In the genomic region with DNA sequence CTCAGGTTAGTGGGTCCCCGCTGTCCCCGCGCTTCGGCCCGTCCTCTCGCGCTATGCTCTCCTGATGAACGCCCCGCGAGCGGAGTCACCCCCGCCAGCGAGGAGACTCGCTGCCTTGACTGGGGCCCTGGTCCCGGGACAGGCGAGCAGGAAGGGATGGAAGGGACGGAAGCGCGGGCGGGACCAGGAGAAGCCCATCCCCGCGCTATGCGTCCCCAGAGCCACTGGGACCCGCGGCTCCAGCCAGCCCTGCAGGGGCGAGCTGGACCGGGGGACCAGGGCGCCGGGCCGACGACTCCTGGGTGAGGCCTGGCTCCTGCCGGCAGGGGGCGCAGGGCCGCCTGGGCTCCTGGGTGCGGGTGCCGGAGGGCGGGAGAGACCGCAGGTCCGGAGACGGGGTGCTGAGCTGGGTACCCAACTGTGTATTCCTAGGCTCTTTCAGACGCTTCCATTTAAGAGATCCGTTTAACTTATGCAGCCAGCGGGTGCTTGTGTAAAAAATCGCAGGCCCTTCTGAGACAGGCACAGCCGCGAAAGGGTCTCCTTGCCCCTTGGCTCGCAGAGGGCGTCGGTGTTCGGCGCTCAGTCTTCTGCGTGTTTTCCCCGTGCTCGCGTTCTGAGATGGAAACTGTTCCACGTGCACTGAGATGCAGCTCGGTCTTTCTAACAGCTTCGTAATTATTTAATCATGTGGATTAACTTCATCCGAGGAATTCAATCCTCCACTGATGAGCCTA, we compare ENCODE assay signal across 1 cellular context.
TF ChIP-seq lines count a peak whose summit lies in the region.

No MANE protein-coding gene starts in this region.

TF ChIP-seq in GM23338, 12 proteins besides CTCF, POLR2A, EP300 and RAD21 (continued from another document):
- no peak for TF ChIP-seq ZNF462 (CRISPR knock-in tag; IDR thresholded peaks at IDR 0.05)
- TF ChIP-seq, protein P1, sequence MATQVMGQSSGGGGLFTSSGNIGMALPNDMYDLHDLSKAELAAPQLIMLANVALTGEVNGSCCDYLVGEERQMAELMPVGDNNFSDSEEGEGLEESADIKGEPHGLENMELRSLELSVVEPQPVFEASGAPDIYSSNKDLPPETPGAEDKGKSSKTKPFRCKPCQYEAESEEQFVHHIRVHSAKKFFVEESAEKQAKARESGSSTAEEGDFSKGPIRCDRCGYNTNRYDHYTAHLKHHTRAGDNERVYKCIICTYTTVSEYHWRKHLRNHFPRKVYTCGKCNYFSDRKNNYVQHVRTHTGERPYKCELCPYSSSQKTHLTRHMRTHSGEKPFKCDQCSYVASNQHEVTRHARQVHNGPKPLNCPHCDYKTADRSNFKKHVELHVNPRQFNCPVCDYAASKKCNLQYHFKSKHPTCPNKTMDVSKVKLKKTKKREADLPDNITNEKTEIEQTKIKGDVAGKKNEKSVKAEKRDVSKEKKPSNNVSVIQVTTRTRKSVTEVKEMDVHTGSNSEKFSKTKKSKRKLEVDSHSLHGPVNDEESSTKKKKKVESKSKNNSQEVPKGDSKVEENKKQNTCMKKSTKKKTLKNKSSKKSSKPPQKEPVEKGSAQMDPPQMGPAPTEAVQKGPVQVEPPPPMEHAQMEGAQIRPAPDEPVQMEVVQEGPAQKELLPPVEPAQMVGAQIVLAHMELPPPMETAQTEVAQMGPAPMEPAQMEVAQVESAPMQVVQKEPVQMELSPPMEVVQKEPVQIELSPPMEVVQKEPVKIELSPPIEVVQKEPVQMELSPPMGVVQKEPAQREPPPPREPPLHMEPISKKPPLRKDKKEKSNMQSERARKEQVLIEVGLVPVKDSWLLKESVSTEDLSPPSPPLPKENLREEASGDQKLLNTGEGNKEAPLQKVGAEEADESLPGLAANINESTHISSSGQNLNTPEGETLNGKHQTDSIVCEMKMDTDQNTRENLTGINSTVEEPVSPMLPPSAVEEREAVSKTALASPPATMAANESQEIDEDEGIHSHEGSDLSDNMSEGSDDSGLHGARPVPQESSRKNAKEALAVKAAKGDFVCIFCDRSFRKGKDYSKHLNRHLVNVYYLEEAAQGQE (IDR thresholded peaks at IDR 0.05; ENCODE audit: unreplicated experiment) = no peak
- TF ChIP-seq ZNF331 (CRISPR knock-in tag; IDR thresholded peaks at IDR 0.05; ENCODE audit: low read depth) = no peak
- TF ChIP-seq STAT1 (IDR thresholded peaks at IDR 0.05; ENCODE audit: unreplicated experiment) = no peak
- no peak for TF ChIP-seq EZH2 (IDR thresholded peaks at IDR 0.05; ENCODE audit: low read depth, unreplicated experiment)
